ENCODE assay signal across 26 cellular contexts in the genomic region with DNA sequence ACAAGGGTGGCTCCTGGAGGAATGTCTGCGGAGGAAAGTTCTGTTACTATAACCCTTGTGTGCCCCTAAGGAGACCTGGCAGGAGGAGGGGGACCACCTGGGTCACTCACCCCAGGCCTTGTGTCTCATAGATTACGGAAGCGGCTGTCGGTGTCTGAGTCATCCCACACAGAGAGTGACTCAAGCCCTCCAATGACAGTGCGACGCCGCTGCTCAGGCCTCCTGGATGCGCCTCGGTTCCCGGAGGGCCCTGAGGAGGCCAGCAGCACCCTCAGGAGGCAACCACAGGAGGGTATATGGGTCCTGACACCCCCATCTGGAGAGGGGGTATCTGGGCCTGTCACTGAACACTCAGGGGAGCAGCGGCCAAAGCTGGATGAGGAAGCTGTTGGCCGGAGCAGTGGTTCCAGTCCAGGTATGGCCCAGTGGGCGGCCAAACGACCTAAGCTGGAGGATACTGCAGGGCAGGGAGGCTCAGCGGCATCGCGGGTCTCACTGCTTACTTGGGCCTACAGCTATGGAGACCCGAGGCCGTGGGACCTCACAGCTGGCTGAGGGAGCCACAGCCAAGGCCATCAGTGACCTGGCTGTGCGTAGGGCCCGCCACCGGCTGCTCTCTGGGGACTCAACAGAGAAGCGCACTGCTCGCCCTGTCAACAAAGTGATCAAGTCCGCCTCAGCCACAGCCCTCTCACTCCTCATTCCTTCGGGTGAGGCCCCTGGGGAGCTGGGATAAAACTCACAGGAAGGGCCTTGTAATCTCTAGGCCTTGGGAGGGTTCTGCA.
DNase-seq lines count a peak whose midpoint lies in the region; ATAC-seq and TF ChIP-seq lines count a peak whose summit lies in the region.
"Had no signal": no experiment of that assay in that cellular context is flagged by ENCODE, and none has a peak within 500 bp of the region (broad histone marks: within the 10 kb centered on the region; RNA-seq: fewer than 3 reads in every experiment).

No MANE protein-coding gene starts in this region.

- H3K27ac ChIP-seq in left lung: no peak overlapping the region
- H3K27ac ChIP-seq: dorsolateral prefrontal cortex, epithelial cell of prostate, GM23248, lower lobe of right lung, neural progenitor cell, tibial artery had no signal

- H3K36me3 ChIP-seq in H7 (replicated peaks; ENCODE audit: control insufficient read depth, insufficient read depth, low read length) (peaks cover 17% of the 10 kb centered on the region), left lung (peaks cover 0 to 74% of the 10 kb centered on the region in 2 donors)
- H3K36me3 ChIP-seq: MG63, neural progenitor cell had no signal

- TF ChIP-seq CTCF in left lung (IDR thresholded peaks at IDR 0.05): no peak

- no peaks in the 10 kb centered on the region for H3K4me1 ChIP-seq in left lung
- H3K4me1 ChIP-seq: adrenal gland, lower lobe of right lung, neural progenitor cell, tibial artery had no signal

- H3K27me3 ChIP-seq in H7 (ENCODE audit: control insufficient read depth, insufficient read depth, low read length) (no peaks in the 10 kb centered on the region), left lung (no peaks in the 10 kb centered on the region)
- H3K27me3 ChIP-seq: adrenal gland, dorsolateral prefrontal cortex, MG63, neural progenitor cell, tibial artery had no signal

- peak; percentile 15 for DNase-seq in EH (ENCODE audit: low read depth)
- peak; percentile 31 for DNase-seq in H7
- DNase-seq in astrocyte of the hippocampus (ENCODE audit: low read depth, low spot score): peak; percentile 53
- peak in 1 of 2 donors; percentile 68 for DNase-seq in left lung
- no peak for DNase-seq in amniotic stem cell (lab: John Stamatoyannopoulos, UW)
- no peak for DNase-seq in DMS114 treated with DMSO at 0.1 percent for 48 hours (lab: John Stamatoyannopoulos, UW; ENCODE audit: unreplicated experiment)
- DNase-seq: activated CD4-positive, alpha-beta T cell treated with anti-CD3 and anti-CD28 coated beads for 1 hour; activated CD8-positive, alpha-beta T cell treated with anti-CD3 and anti-CD28 coated beads, Interleukin-2, amount 10 ng/mL, durations not matched to agents 7 days and 5 days; AML-193; DND-41; dorsolateral prefrontal cortex; GM23248; hypothalamus; lower lobe of right lung; MG63; mucosa of descending colon; NCI-H146; NCI-H2171 treated with DMSO at 0.1 percent for 48 hours; NCI-H69; stimulated activated CD4-positive, alpha-beta T cell treated with anti-CD3 and anti-CD28 coated beads, Interleukin-4, amount 100 ng/mL, for 24 hours; stimulated activated naive CD8-positive, alpha-beta T cell treated with anti-CD3 and anti-CD28 coated beads, Interleukin-15, Interleukin-2, amounts not matched to agents 100 U/mL and 50 U/mL, for 24 hours; tibial artery had no signal

- peak; percentile 9 for ATAC-seq in left lung
- no peak for ATAC-seq in HG03442 (IDR thresholded peaks at IDR 0.05; ENCODE audit: unreplicated experiment)
- ATAC-seq: activated CD8-positive, alpha-beta T cell treated with anti-CD3 and anti-CD28 coated beads, Interleukin-2, amount 10 ng/mL, durations not matched to agents 7 days and 5 days; lower lobe of right lung; mucosa of descending colon; stimulated activated naive CD8-positive, alpha-beta T cell treated with anti-CD3 and anti-CD28 coated beads, Interleukin-15, Interleukin-2, amounts not matched to agents 100 U/mL and 50 U/mL, for 24 hours had no signal

- intact Hi-C loops in left lung (cut with DNase I): no loop called here

- H3K4me3 ChIP-seq in H7 (ENCODE audit: insufficient read depth, low read depth, low read length) (no peak overlapping the region), left lung (no peak overlapping the region)
- H3K4me3 ChIP-seq: adrenal gland, dorsolateral prefrontal cortex, GM23248, lower lobe of right lung, MG63, mucosa of descending colon, neural progenitor cell, tibial artery had no signal

- H3K9me3 ChIP-seq in left lung: no peaks in the 10 kb centered on the region
- H3K9me3 ChIP-seq: adrenal gland, lower lobe of right lung, MG63, mucosa of descending colon, tibial artery had no signal

Comparison
In these comparisons a context has a peak if more than half of its experiments do, and no peak if none do; other contexts are left out.
1. DNase-seq: peak in EH (single experiment), H7 (single experiment) and astrocyte of the hippocampus (single experiment); none in amniotic stem cell (single experiment) and DMS114 treated with DMSO at 0.1 percent for 48 hours (single experiment).